ENCODE assay signal across 21 cellular contexts in genomic region chr21:30223596-30223995, GRCh38. TPM values are rescaled to one million over a fixed set of nuclear protein-coding genes. Genes with fewer than 3 reads are reported as not detected.
"Had no signal": no experiment of that assay in that cellular context is flagged by ENCODE, and none has a peak within 500 bp of the region (broad histone marks: within the 10 kb centered on the region; RNA-seq: fewer than 3 reads in every experiment).

No MANE protein-coding gene starts in this region.

- H3K4me1 ChIP-seq: colonic mucosa, testis had no signal

- FAIRE-seq: urothelium cell line had no signal

- DNase-seq: caudate nucleus; colonic mucosa; dermis blood vessel endothelial cell; foreskin melanocyte; heart left ventricle; hippocampal formation; midbrain; occipital lobe; posterior cingulate gyrus; stimulated activated CD4-positive, alpha-beta T cell treated with anti-CD3 and anti-CD28 coated beads, Interleukin-4, amount 100 ng/mL, for 1 hour; testis had no signal

- H3K27ac ChIP-seq: colonic mucosa, heart left ventricle, right atrium auricular region, testis, tibial nerve had no signal

- H3K27me3 ChIP-seq: colonic mucosa, heart left ventricle, right atrium auricular region, testis, tibial nerve had no signal

- H3K4me1 Mint-ChIP-seq: memory B cell; stimulated activated memory B cell treated with anti-CD40 and anti-IgM and Interleukin-4, amounts not matched to agents 10 μg/mL and 1 μg/mL and 100 μg/mL, for 72 hours had no signal

- H3K4me3 Mint-ChIP-seq: memory B cell; natural killer cell treated with Interleukin-12 subunit alpha and Interleukin-12 subunit beta and Interleukin-15 and Interleukin-18, amount 100 ng/mL, for 72 hours; stimulated activated memory B cell treated with anti-CD40 and anti-IgM and Interleukin-4, amounts not matched to agents 10 μg/mL and 1 μg/mL and 100 μg/mL, for 72 hours; stimulated activated naive CD8-positive, alpha-beta T cell treated with anti-CD3 and anti-CD28 coated beads, Interleukin-15, Interleukin-2, amounts not matched to agents 100 ng/mL and 50 ng/mL, for 24 hours had no signal

- H3K9me3 Mint-ChIP-seq: memory B cell; stimulated activated memory B cell treated with anti-CD40 and anti-IgM and Interleukin-4, amounts not matched to agents 10 μg/mL and 1 μg/mL and 100 μg/mL, for 72 hours; stimulated activated naive CD8-positive, alpha-beta T cell treated with anti-CD3 and anti-CD28 coated beads, Interleukin-15, Interleukin-2, amounts not matched to agents 100 ng/mL and 50 ng/mL, for 24 hours had no signal

- H3K27ac Mint-ChIP-seq: memory B cell; natural killer cell treated with Interleukin-12 subunit alpha and Interleukin-12 subunit beta and Interleukin-15 and Interleukin-18, amount 100 ng/mL, for 72 hours; stimulated activated memory B cell treated with anti-CD40 and anti-IgM and Interleukin-4, amounts not matched to agents 10 μg/mL and 1 μg/mL and 100 μg/mL, for 72 hours; stimulated activated naive CD8-positive, alpha-beta T cell treated with anti-CD3 and anti-CD28 coated beads, Interleukin-15, Interleukin-2, amounts not matched to agents 100 ng/mL and 50 ng/mL, for 24 hours had no signal

- H3K36me3 Mint-ChIP-seq: memory B cell; stimulated activated memory B cell treated with anti-CD40 and anti-IgM and Interleukin-4, amounts not matched to agents 10 μg/mL and 1 μg/mL and 100 μg/mL, for 72 hours had no signal

- H3K4me3 ChIP-seq: colonic mucosa, heart left ventricle, right atrium auricular region, testis, tibial nerve had no signal

- H3K36me3 ChIP-seq: colonic mucosa, heart left ventricle, right atrium auricular region, tibial nerve had no signal

- H3K27me3 Mint-ChIP-seq: memory B cell; natural killer cell treated with Interleukin-12 subunit alpha and Interleukin-12 subunit beta and Interleukin-15 and Interleukin-18, amount 100 ng/mL, for 72 hours; stimulated activated memory B cell treated with anti-CD40 and anti-IgM and Interleukin-4, amounts not matched to agents 10 μg/mL and 1 μg/mL and 100 μg/mL, for 72 hours; stimulated activated naive CD8-positive, alpha-beta T cell treated with anti-CD3 and anti-CD28 coated beads, Interleukin-15, Interleukin-2, amounts not matched to agents 100 ng/mL and 50 ng/mL, for 24 hours had no signal

- H3K9me3 ChIP-seq: colonic mucosa, heart left ventricle, right atrium auricular region, testis, tibial nerve had no signal

RNA-seq across cellular contexts. Expression of gene CLDN8, which starts 7.7 kb away (rescaled TPM):
- total RNA-seq: cerebellum; dermis blood vessel endothelial cell; epithelial cell of proximal tubule; heart left ventricle; left lobe of liver; natural killer cell treated with Interleukin-12 subunit alpha and Interleukin-12 subunit beta and Interleukin-15 and Interleukin-18, amount 100 ng/mL, for 72 hours; occipital lobe; right atrium auricular region; testis; tibial nerve had no signal
- polyA plus RNA-seq: heart left ventricle had no signal

RNA-seq across cellular contexts. Expression of gene CLDN17, which starts 57.0 kb away (rescaled TPM):
- total RNA-seq: cerebellum; colonic mucosa; dermis blood vessel endothelial cell; epithelial cell of proximal tubule; heart left ventricle; left lobe of liver; natural killer cell treated with Interleukin-12 subunit alpha and Interleukin-12 subunit beta and Interleukin-15 and Interleukin-18, amount 100 ng/mL, for 72 hours; occipital lobe; right atrium auricular region; testis; tibial nerve had no signal
- polyA plus RNA-seq: heart left ventricle had no signal

RNA-seq across cellular contexts. Expression of gene KRTAP24-1, which starts 59.2 kb away (rescaled TPM):
- total RNA-seq: cerebellum; colonic mucosa; dermis blood vessel endothelial cell; epithelial cell of proximal tubule; heart left ventricle; left lobe of liver; natural killer cell treated with Interleukin-12 subunit alpha and Interleukin-12 subunit beta and Interleukin-15 and Interleukin-18, amount 100 ng/mL, for 72 hours; occipital lobe; right atrium auricular region; testis; tibial nerve had no signal
- polyA plus RNA-seq: heart left ventricle had no signal
